In the genomic region with DNA sequence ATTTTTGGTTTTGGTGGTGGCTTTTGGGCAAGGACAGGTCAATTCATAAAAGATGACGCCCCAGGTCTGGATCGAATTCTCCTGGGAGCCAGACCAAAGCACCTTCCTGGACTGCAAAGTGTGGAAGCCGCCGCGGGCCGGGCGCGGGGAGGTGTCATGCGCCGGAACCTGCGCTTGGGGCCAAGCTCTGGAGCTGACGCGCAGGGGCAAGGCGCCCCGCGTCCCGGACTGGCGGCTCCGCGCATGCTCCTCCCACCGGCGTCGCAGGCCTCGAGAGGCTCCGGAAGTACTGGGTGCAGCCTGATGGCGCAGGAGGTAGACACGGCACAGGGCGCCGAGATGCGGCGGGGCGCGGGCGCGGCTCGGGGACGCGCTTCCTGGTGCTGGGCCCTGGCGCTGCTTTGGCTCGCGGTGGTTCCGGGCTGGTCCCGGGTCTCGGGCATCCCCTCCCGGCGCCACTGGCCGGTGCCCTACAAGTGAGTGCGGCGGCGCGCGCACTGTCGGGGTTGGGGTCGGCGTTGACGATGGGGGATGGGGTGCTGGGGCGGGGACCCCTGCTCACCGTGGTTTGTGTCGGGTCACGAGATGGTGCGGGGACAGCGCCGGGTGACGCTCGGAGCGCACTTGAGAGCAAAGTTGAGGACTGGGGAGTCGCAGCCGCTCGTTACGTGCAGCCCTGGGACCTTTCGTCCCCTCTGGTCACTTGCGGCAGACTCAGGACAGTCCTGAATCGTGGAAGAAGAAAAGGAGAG, we compare ENCODE assay signal across 1 cellular context.
A peak's percentile ranks its signal among the peaks of the same experiment; 100 is the strongest.
TF ChIP-seq lines count a peak whose summit lies in the region.

A gene (plus strand): TSS at position 286 of the 752 bp plus-strand sequence. CDS start 18 bp downstream, at position 304.

TF ChIP-seq in HepG2, 621 proteins besides CTCF, POLR2A, EP300 and RAD21 (continued from another document and continues in another):
- TF ChIP-seq SCMH1 (CRISPR knock-in tag; IDR thresholded peaks at IDR 0.05; ENCODE audit: borderline replicate concordance): no peak
- TF ChIP-seq HNRNPH1 (optimal IDR thresholded peaks at IDR 0.05; ENCODE audit: low read depth, low read length): no peak
- TF ChIP-seq ZNF383 (CRISPR knock-in tag; IDR thresholded peaks at IDR 0.05; ENCODE audit: borderline replicate concordance): no peak
- peak; percentile 70; the same call in 1 of the 2 replicates for TF ChIP-seq ZNF335 (CRISPR knock-in tag; IDR thresholded peaks at IDR 0.05)
- TF ChIP-seq, protein P1, sequence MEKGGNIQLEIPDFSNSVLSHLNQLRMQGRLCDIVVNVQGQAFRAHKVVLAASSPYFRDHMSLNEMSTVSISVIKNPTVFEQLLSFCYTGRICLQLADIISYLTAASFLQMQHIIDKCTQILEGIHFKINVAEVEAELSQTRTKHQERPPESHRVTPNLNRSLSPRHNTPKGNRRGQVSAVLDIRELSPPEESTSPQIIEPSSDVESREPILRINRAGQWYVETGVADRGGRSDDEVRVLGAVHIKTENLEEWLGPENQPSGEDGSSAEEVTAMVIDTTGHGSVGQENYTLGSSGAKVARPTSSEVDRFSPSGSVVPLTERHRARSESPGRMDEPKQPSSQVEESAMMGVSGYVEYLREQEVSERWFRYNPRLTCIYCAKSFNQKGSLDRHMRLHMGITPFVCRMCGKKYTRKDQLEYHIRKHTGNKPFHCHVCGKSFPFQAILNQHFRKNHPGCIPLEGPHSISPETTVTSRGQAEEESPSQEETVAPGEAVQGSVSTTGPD (CRISPR knock-in tag; IDR thresholded peaks at IDR 0.05): no peak
- TF ChIP-seq ZMYM4 (CRISPR knock-in tag; IDR thresholded peaks at IDR 0.05): peak; percentile 92
- TF ChIP-seq, protein P2, sequence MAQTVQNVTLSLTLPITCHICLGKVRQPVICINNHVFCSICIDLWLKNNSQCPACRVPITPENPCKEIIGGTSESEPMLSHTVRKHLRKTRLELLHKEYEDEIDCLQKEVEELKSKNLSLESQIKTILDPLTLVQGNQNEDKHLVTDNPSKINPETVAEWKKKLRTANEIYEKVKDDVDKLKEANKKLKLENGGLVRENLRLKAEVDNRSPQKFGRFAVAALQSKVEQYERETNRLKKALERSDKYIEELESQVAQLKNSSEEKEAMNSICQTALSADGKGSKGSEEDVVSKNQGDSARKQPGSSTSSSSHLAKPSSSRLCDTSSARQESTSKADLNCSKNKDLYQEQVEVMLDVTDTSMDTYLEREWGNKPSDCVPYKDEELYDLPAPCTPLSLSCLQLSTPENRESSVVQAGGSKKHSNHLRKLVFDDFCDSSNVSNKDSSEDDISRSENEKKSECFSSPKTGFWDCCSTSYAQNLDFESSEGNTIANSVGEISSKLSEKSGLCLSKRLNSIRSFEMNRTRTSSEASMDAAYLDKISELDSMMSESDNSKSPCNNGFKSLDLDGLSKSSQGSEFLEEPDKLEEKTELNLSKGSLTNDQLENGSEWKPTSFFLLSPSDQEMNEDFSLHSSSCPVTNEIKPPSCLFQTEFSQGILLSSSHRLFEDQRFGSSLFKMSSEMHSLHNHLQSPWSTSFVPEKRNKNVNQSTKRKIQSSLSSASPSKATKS (CRISPR knock-in tag; IDR thresholded peaks at IDR 0.05): no peak; the same call in 1 of the 2 replicates
- TF ChIP-seq, protein P3, sequence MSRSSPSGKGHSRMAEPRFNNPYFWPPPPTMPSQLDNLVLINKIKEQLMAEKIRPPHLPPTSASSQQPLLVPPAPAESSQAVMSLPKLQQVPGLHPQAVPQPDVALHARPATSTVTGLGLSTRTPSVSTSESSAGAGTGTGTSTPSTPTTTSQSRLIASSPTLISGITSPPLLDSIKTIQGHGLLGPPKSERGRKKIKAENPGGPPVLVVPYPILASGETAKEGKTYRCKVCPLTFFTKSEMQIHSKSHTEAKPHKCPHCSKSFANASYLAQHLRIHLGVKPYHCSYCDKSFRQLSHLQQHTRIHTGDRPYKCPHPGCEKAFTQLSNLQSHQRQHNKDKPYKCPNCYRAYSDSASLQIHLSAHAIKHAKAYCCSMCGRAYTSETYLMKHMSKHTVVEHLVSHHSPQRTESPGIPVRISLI (CRISPR knock-in tag; IDR thresholded peaks at IDR 0.05; ENCODE audit: borderline replicate concordance): no peak
- no peak for TF ChIP-seq ZKSCAN5 (CRISPR knock-in tag; IDR thresholded peaks at IDR 0.05)
- no peak for TF ChIP-seq KLF9 (CRISPR knock-in tag; IDR thresholded peaks at IDR 0.05; ENCODE audit: low read depth)
- TF ChIP-seq NFRKB (IDR thresholded peaks at IDR 0.05): no peak
- peak; percentile 58 for TF ChIP-seq ZNF331 (CRISPR knock-in tag; IDR thresholded peaks at IDR 0.05)
- TF ChIP-seq NR2F6 (IDR thresholded peaks at IDR 0.05): no peak
- peak; percentile 39; the same call in 1 of the 2 replicates for TF ChIP-seq NR2F6 (CRISPR knock-in tag; IDR thresholded peaks at IDR 0.05)
- no peak for TF ChIP-seq RBAK (CRISPR knock-in tag; IDR thresholded peaks at IDR 0.05)
- no peak for TF ChIP-seq MAFF (IDR thresholded peaks at IDR 0.05; ENCODE audit: low read depth, low read length)
- TF ChIP-seq HOXA7 (CRISPR knock-in tag; IDR thresholded peaks at IDR 0.05): no peak
- TF ChIP-seq, protein P4, sequence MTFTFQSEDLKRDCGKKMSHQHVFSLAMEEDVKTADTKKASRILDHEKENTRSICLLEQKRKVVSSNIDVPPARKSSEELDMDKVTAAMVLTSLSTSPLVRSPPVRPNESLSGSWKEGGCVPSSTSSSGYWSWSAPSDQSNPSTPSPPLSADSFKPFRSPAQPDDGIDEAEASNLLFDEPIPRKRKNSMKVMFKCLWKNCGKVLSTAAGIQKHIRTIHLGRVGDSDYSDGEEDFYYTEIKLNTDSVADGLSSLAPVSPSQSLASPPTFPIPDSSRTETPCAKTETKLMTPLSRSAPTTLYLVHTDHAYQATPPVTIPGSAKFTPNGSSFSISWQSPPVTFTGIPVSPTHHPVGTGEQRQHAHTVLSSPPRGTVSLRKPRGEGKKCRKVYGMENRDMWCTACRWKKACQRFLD (CRISPR knock-in tag; IDR thresholded peaks at IDR 0.05; ENCODE audit: borderline replicate concordance): peak; percentile 56; the same call in 1 of the 2 replicates
- peak; percentile 81 for TF ChIP-seq POLR2AphosphoS5 (IDR thresholded peaks at IDR 0.05; ENCODE audit: low read depth, low read length)
- TF ChIP-seq, protein P5, sequence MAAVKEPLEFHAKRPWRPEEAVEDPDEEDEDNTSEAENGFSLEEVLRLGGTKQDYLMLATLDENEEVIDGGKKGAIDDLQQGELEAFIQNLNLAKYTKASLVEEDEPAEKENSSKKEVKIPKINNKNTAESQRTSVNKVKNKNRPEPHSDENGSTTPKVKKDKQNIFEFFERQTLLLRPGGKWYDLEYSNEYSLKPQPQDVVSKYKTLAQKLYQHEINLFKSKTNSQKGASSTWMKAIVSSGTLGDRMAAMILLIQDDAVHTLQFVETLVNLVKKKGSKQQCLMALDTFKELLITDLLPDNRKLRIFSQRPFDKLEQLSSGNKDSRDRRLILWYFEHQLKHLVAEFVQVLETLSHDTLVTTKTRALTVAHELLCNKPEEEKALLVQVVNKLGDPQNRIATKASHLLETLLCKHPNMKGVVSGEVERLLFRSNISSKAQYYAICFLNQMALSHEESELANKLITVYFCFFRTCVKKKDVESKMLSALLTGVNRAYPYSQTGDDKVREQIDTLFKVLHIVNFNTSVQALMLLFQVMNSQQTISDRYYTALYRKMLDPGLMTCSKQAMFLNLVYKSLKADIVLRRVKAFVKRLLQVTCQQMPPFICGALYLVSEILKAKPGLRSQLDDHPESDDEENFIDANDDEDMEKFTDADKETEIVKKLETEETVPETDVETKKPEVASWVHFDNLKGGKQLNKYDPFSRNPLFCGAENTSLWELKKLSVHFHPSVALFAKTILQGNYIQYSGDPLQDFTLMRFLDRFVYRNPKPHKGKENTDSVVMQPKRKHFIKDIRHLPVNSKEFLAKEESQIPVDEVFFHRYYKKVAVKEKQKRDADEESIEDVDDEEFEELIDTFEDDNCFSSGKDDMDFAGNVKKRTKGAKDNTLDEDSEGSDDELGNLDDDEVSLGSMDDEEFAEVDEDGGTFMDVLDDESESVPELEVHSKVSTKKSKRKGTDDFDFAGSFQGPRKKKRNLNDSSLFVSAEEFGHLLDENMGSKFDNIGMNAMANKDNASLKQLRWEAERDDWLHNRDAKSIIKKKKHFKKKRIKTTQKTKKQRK (IDR thresholded peaks at IDR 0.05; ENCODE audit: low read length): no peak
- peak; percentile 70 for TF ChIP-seq DMAP1 (CRISPR knock-in tag; IDR thresholded peaks at IDR 0.05)
- TF ChIP-seq AHR (CRISPR knock-in tag; IDR thresholded peaks at IDR 0.05): no peak
- 0 out of 2 replicates have a peak, but pooled peaks have one; percentile 42 for TF ChIP-seq SNAI1 (CRISPR knock-in tag; IDR thresholded peaks at IDR 0.05; ENCODE audit: borderline replicate concordance)
- no peak for TF ChIP-seq SRSF1 (optimal IDR thresholded peaks at IDR 0.05; ENCODE audit: low read depth, low read length)
- TF ChIP-seq ZBTB20 (CRISPR knock-in tag; IDR thresholded peaks at IDR 0.05; ENCODE audit: borderline replicate concordance, low read depth): no peak
- TF ChIP-seq RBFOX2 (IDR thresholded peaks at IDR 0.05; ENCODE audit: low read depth, low read length): peak; percentile 93
- TF ChIP-seq ZNF780A (CRISPR knock-in tag; IDR thresholded peaks at IDR 0.05): no peak
- TF ChIP-seq, protein P6, sequence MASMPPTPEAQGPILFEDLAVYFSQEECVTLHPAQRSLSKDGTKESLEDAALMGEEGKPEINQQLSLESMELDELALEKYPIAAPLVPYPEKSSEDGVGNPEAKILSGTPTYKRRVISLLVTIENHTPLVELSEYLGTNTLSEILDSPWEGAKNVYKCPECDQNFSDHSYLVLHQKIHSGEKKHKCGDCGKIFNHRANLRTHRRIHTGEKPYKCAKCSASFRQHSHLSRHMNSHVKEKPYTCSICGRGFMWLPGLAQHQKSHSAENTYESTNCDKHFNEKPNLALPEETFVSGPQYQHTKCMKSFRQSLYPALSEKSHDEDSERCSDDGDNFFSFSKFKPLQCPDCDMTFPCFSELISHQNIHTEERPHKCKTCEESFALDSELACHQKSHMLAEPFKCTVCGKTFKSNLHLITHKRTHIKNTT (CRISPR knock-in tag; IDR thresholded peaks at IDR 0.05): no peak
- TF ChIP-seq ZNF256 (CRISPR knock-in tag; conservative IDR thresholded peaks at IDR 0.05): peak; percentile 91
- TF ChIP-seq, protein P7, sequence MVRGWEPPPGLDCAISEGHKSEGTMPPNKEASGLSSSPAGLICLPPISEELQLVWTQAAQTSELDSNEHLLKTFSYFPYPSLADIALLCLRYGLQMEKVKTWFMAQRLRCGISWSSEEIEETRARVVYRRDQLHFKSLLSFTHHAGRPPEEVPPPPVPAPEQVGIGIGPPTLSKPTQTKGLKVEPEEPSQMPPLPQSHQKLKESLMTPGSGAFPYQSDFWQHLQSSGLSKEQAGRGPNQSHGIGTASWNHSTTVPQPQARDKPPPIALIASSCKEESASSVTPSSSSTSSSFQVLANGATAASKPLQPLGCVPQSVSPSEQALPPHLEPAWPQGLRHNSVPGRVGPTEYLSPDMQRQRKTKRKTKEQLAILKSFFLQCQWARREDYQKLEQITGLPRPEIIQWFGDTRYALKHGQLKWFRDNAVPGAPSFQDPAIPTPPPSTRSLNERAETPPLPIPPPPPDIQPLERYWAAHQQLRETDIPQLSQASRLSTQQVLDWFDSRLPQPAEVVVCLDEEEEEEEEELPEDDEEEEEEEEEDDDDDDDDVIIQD (CRISPR knock-in tag; IDR thresholded peaks at IDR 0.05; ENCODE audit: low read depth): peak; percentile 12; the same call in 1 of the 2 replicates
- no peak for TF ChIP-seq CENPT (CRISPR knock-in tag; IDR thresholded peaks at IDR 0.05; ENCODE audit: low read depth)
- TF ChIP-seq, protein P8, sequence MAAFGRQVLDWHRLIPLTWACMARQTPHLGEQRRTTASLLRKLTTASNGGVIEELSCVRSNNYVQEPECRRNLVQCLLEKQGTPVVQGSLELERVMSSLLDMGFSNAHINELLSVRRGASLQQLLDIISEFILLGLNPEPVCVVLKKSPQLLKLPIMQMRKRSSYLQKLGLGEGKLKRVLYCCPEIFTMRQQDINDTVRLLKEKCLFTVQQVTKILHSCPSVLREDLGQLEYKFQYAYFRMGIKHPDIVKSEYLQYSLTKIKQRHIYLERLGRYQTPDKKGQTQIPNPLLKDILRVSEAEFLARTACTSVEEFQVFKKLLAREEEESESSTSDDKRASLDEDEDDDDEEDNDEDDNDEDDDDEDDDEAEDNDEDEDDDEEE (CRISPR knock-in tag; IDR thresholded peaks at IDR 0.05): no peak
- TF ChIP-seq TP53 (CRISPR knock-in tag; conservative IDR thresholded peaks at IDR 0.05): peak; percentile 87
- peak; percentile 92 for TF ChIP-seq PHF20 (CRISPR knock-in tag; IDR thresholded peaks at IDR 0.05)
